9 cellular contexts compared by ENCODE assay signal in the genomic region with DNA sequence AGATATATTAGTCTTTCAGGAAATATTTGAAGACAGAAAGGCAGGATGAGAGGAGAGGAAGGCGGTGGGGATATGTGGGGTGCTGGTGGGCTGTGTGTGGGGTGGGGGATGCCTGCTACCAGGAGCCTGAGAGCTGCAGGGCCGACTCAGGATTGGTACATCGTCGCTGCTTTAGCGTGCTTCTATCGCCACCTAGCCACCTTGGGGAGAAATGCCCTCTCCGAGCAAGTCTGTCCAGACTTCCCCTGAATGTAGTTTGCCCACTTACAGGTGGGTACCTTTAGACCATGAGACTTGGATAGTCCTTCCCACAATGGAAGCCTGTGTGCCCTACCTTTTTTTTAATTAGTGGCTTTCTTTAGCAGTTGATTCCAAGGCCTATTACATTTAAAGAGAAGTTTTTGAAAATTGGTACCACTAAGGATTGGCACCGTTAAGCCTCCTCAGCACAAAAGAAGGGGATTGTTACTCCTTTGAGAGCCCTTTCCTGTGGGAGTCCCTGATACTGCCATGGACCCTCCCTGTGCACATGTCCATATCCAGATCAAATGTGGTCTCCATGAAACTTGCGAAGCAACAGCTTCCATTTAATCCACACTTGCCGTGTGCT.
A peak's percentile ranks its signal among the peaks of the same experiment; 100 is the strongest.
DNase-seq lines count a peak whose midpoint lies in the region; ATAC-seq, FAIRE-seq and TF ChIP-seq lines count a peak whose summit lies in the region.
"Had no signal": no experiment of that assay in that cellular context is flagged by ENCODE, and none has a peak within 500 bp of the region (broad histone marks: within the 10 kb centered on the region; RNA-seq: fewer than 3 reads in every experiment).

No MANE protein-coding gene starts in this region.

- no peaks in the 10 kb centered on the region for H3F3A ChIP-seq in DOHH2 (ENCODE audit: control insufficient read depth, insufficient read depth)

- H3K79me2 ChIP-seq in DOHH2 (ENCODE audit: control insufficient read depth, low read length) = no peaks in the 10 kb centered on the region
- H3K79me2 ChIP-seq in H9 (ENCODE audit: insufficient read depth, low read length) = no peaks in the 10 kb centered on the region

- no peak overlapping the region for H3K23ac ChIP-seq in H9 (ENCODE audit: insufficient read length, low read depth, low read length)

- no peaks in the 10 kb centered on the region for H4K20me1 ChIP-seq in DOHH2 (ENCODE audit: control insufficient read depth, insufficient read depth, low read depth, low read length)
- no peaks in the 10 kb centered on the region for H4K20me1 ChIP-seq in H9 (ENCODE audit: control insufficient read depth, insufficient read depth, insufficient read length)

- no peak overlapping the region for H3K9ac ChIP-seq in H9 (ENCODE audit: extremely low read depth, insufficient read length, low read length)

- H3K9me3 Mint-ChIP-seq in H9 = no peaks in the 10 kb centered on the region
- H3K9me3 Mint-ChIP-seq: dendritic cell treated with granulocyte-macrophage colony-stimulating factor and Interleukin-4, amounts not matched to agents 40 ng/mL and 50 ng/mL, for 4 days had no signal

- H2BK5ac ChIP-seq in H9 (ENCODE audit: insufficient read length, low read length) = no peak overlapping the region

- H3K4ac ChIP-seq in H9 (ENCODE audit: low read depth, low read length) = no peak overlapping the region

- no peak overlapping the region for H2BK15ac ChIP-seq in H9 (ENCODE audit: low read depth, low read length)

- H2AFZ ChIP-seq in H9 (ENCODE audit: low read length) = no peak overlapping the region

- H4K91ac ChIP-seq in H9 (ENCODE audit: insufficient read length, low read depth, low read length) = no peak overlapping the region

- DNase-seq in H9 = peak; percentile 74
- DNase-seq in NCI-H1092 (lab: John Stamatoyannopoulos, UW) = peak; percentile 29
- DNase-seq in T follicular helper cell (ENCODE audit: low read depth) = peak; percentile 26
- peak in 51 of 58 donors; percentile 4 to 74 (median 33) for DNase-seq in anterior cingulate cortex (lab: John Stamatoyannopoulos, UW)
- DNase-seq in hepatic stellate cell (ENCODE audit: low spot score) = peak; percentile 48
- DNase-seq in small intestine = peak; percentile 44

- H3K18ac ChIP-seq in H9 (ENCODE audit: insufficient read length, low read depth, low read length) = no peak overlapping the region

- no peaks in the 10 kb centered on the region for H3K79me1 ChIP-seq in H9 (ENCODE audit: insufficient read depth, low read depth, low read length, poor library complexity, severe bottlenecking)

- H3K4me2 ChIP-seq in DOHH2 (ENCODE audit: low read length) (no peak overlapping the region), H9 (ENCODE audit: insufficient read depth, insufficient read length, low read length) (no peak overlapping the region)

- no peaks in the 10 kb centered on the region for H3K23me2 ChIP-seq in H9 (ENCODE audit: insufficient read length, low read depth, low read length, poor library complexity, severe bottlenecking)

- no peak overlapping the region for H2BK20ac ChIP-seq in H9 (ENCODE audit: low read depth, low read length, poor library complexity, severe bottlenecking)

- ATAC-seq in HG03039 (IDR thresholded peaks at IDR 0.05; ENCODE audit: unreplicated experiment) = no peak

- no peak overlapping the region for H4K8ac ChIP-seq in H9 (replicated peaks; ENCODE audit: insufficient read length, low read depth, low read length)

- no peaks in the 10 kb centered on the region for H3K9me2 ChIP-seq in DOHH2 (replicated peaks; ENCODE audit: control insufficient read depth, low read length)

- TF ChIP-seq CTCF in DOHH2 (IDR thresholded peaks at IDR 0.05; ENCODE audit: low read depth, low read length, poor library complexity, severe bottlenecking) (peak; percentile 87), H9 (conservative IDR thresholded peaks at IDR 0.05) (peak; percentile 88)

- H2BK12ac ChIP-seq in H9 (ENCODE audit: insufficient read length, low read depth, low read length) = no peak overlapping the region

- peaks cover 6 to 20% of the 10 kb centered on the region in 2 experiments for H3K4me1 Mint-ChIP-seq in H9

- no peak overlapping the region for H4K5ac ChIP-seq in H9 (ENCODE audit: insufficient read length, low read depth, low read length)

- H3K27ac Mint-ChIP-seq in H9 = no peak overlapping the region
- H3K27ac Mint-ChIP-seq: dendritic cell treated with granulocyte-macrophage colony-stimulating factor and Interleukin-4, amounts not matched to agents 40 ng/mL and 50 ng/mL, for 4 days had no signal

- H3K9me3 ChIP-seq in DOHH2 (ENCODE audit: control insufficient read depth, insufficient read depth, low read length) (no peaks in the 10 kb centered on the region), H9 (ENCODE audit: control insufficient read depth, low read depth, low read length) (no peaks in the 10 kb centered on the region), small intestine (ENCODE audit: control insufficient read depth, low read depth) (no peaks in the 10 kb centered on the region)

- H3K27me3 Mint-ChIP-seq in H9 (ENCODE audit: low read depth) = no peaks in the 10 kb centered on the region

- WGBS in H9 (ENCODE audit: extremely low coverage, insufficient read length, low lambda C conversion rate) = no CpG with 5 or more reads among the region's 10 CpGs
- WGBS in small intestine, 3 donors = 27 to 30% (median 28%) methylated on average over 10 of the region's 10 CpGs

- FAIRE-seq in small intestine (lab: Jason Lieb, UNC) = no peak

- no peak overlapping the region for H3T11ph ChIP-seq in H9 (ENCODE audit: low read length)

- no peak overlapping the region for H3K56ac ChIP-seq in H9 (ENCODE audit: insufficient read length, low read depth, low read length)

- H3K27ac ChIP-seq in DOHH2 (ENCODE audit: low read depth, low read length) = no peak overlapping the region
- H3K27ac ChIP-seq in H9 (ENCODE audit: insufficient read length, low read depth, low read length) = no peak overlapping the region
- H3K27ac ChIP-seq in small intestine (ENCODE audit: low read depth in 1 of 2, low read length in 1 of 2) = no peak overlapping the region

- no peaks in the 10 kb centered on the region for H3K36me3 Mint-ChIP-seq in H9 (ENCODE audit: insufficient read depth in 1 of 3, low read depth in 3 of 3)

- H3K4me3 ChIP-seq in DOHH2 (ENCODE audit: low read length) = no peak overlapping the region
- H3K4me3 ChIP-seq in small intestine (ENCODE audit: low read depth in 1 of 2, low read length in 2 of 2) = no peak overlapping the region

- H2BK120ac ChIP-seq in H9 (ENCODE audit: low read depth, low read length, poor library complexity, severe bottlenecking) = no peak overlapping the region

- no peaks in the 10 kb centered on the region for H3K36me3 ChIP-seq in DOHH2 (ENCODE audit: control insufficient read depth, low read length)
- no peaks in the 10 kb centered on the region for H3K36me3 ChIP-seq in small intestine (ENCODE audit: control insufficient read depth in 2 of 2, insufficient read depth in 2 of 2, low read length in 2 of 2)

- peaks cover 18% of the 10 kb centered on the region for H3K4me1 ChIP-seq in DOHH2 (ENCODE audit: control insufficient read depth, low read length)
- H3K4me1 ChIP-seq in H9 (ENCODE audit: insufficient read depth, low read length) = no peaks in the 10 kb centered on the region
- no peaks in the 10 kb centered on the region for H3K4me1 ChIP-seq in small intestine (ENCODE audit: control insufficient read depth in 2 of 2, insufficient read depth in 1 of 2, low read depth in 1 of 2, low read length in 1 of 2)

- H3K4me3 Mint-ChIP-seq in H9 = no peak overlapping the region
- H3K4me3 Mint-ChIP-seq: dendritic cell treated with granulocyte-macrophage colony-stimulating factor and Interleukin-4, amounts not matched to agents 40 ng/mL and 50 ng/mL, for 4 days had no signal

- H3K14ac ChIP-seq in H9 (ENCODE audit: insufficient read depth, low read length) = no peak overlapping the region

- H2AK5ac ChIP-seq in H9 (ENCODE audit: insufficient read length, low read length) = no peak overlapping the region

- H3K27me3 ChIP-seq in DOHH2 (ENCODE audit: control insufficient read depth, low read length) (no peaks in the 10 kb centered on the region), H9 (ENCODE audit: insufficient read depth, low read length) (no peaks in the 10 kb centered on the region), small intestine (ENCODE audit: control insufficient read depth in 2 of 2, insufficient read depth in 2 of 2, low read length in 2 of 2) (no peaks in the 10 kb centered on the region)
